Comparison of ENCODE assay signal across 8 cellular contexts in genomic region chr7:15685358-15686181, GRCh38. TPM values are rescaled to one million over a fixed set of nuclear protein-coding genes. Genes with fewer than 3 reads are reported as not detected.
DNase-seq lines count a peak whose midpoint lies in the region; ATAC-seq and TF ChIP-seq lines count a peak whose summit lies in the region.

No MANE protein-coding gene starts in this region.

- H3K27ac Mint-ChIP-seq in type B pancreatic cell, result peak overlapping the region; percentile 47

- H3K27me3 ChIP-seq in right lobe of liver (peaks cover 0 to 6% of the 10 kb centered on the region in 2 donors), HAP-1 (ENCODE audit: low read depth) (no peaks in the 10 kb centered on the region)

- peak overlapping the region; percentile 91 for H3K4me3 Mint-ChIP-seq in type B pancreatic cell

- H3K36me3 ChIP-seq in right lobe of liver, result no peaks in the 10 kb centered on the region
- H3K36me3 ChIP-seq in HAP-1 (replicated peaks), result no peaks in the 10 kb centered on the region

- intact Hi-C loops in right lobe of liver (cut with DNase I), result no loop called here

- H3K4me3 ChIP-seq in coronary artery (peak overlapping the region; percentile 92), right lobe of liver (peak overlapping the region; percentile 30 to 62 (median 49)), HAP-1 (no peak overlapping the region)

- H3K9me3 ChIP-seq in right lobe of liver (no peaks in the 10 kb centered on the region), HAP-1 (no peaks in the 10 kb centered on the region)

- H3K9me3 Mint-ChIP-seq in type B pancreatic cell, result no peaks in the 10 kb centered on the region

- WGBS in right lobe of liver (ENCODE audit: insufficient coverage, low coverage, low lambda C conversion rate, missing lambda C conversion rate), result 1% methylated on average over 39 of the region's 50 CpGs

- H3K27me3 Mint-ChIP-seq in type B pancreatic cell, result peaks cover 79% of the 10 kb centered on the region

- peak; percentile 57 to 79 (median 72) for ATAC-seq in right lobe of liver

- in situ Hi-C loops in HAP-1 (cut with MboI; ENCODE audit: low sequenced_read_pairs), result no loop called here

- peaks cover 29% of the 10 kb centered on the region for H3K4me1 Mint-ChIP-seq in type B pancreatic cell (ENCODE audit: unreplicated experiment)

- H3K4me1 ChIP-seq in right lobe of liver (peaks cover 0 to 8% (median 2%) of the 10 kb centered on the region in 4 donors), HAP-1 (peaks cover 5% of the 10 kb centered on the region)

- DNase-seq in NCI-H2081 (lab: John Stamatoyannopoulos, UW) (peak; percentile 75 to 76), NCI-H2081 treated with DMSO at 0.1 percent for 48 hours (lab: John Stamatoyannopoulos, UW) (no peak), coronary artery (ENCODE audit: low spot score) (peak; percentile 78), right lobe of liver (peak; percentile 49 to 86 (median 75)), type B pancreatic cell (ENCODE audit: extremely low spot score, unreplicated experiment) (peak; percentile 67), HAP-1 (ENCODE audit: low spot score in 2 of 2) (no peak), DMS114 treated with DMSO at 0.1 percent for 48 hours (lab: John Stamatoyannopoulos, UW; ENCODE audit: unreplicated experiment) (no peak), GM19240 (ENCODE audit: insufficient read length, low spot score) (no peak)

- no peak for TF ChIP-seq POLR2A in right lobe of liver (IDR thresholded peaks at IDR 0.05)

- TF ChIP-seq CTCF in coronary artery (IDR thresholded peaks at IDR 0.05), result no peak
- no peak for TF ChIP-seq CTCF in right lobe of liver (IDR thresholded peaks at IDR 0.05)
- TF ChIP-seq CTCF in type B pancreatic cell (conservative IDR thresholded peaks at IDR 0.05), result no peak

- peak overlapping the region; percentile 69 to 92 for H3K27ac ChIP-seq in coronary artery
- peak overlapping the region; percentile 4 to 62 (median 28) for H3K27ac ChIP-seq in right lobe of liver

- H3K36me3 Mint-ChIP-seq in type B pancreatic cell, result no peaks in the 10 kb centered on the region

RNA-seq across cellular contexts. Expression of gene MEOX2, which starts 0.9 kb away (rescaled TPM):
- total RNA-seq in right lobe of liver, result under 1 TPM in 5 of 6 experiments, not detected in 1; 0.14 to 0.54 (median 0.33) TPM
- 3.0 TPM in 1 of 2 replicates, not detected in the other for total RNA-seq in type B pancreatic cell (ENCODE audit: low replicate concordance)

Comparison
In these comparisons a context has a peak if more than half of its experiments do, and no peak if none do; other contexts are left out.
1. DNase-seq: peak in NCI-H2081 (2 of 2), coronary artery (single experiment), right lobe of liver (3 of 3) and type B pancreatic cell (single experiment); none in NCI-H2081 treated with DMSO at 0.1 percent for 48 hours (single experiment), HAP-1 (0 of 2), DMS114 treated with DMSO at 0.1 percent for 48 hours (single experiment) and GM19240 (single experiment).